8 cellular contexts compared by ENCODE assay signal in genomic region chr14:63308723-63309317, GRCh38. TPM values are rescaled to one million over a fixed set of nuclear protein-coding genes. Genes with fewer than 3 reads are reported as not detected.
DNase-seq lines count a peak whose midpoint lies in the region; ATAC-seq, FAIRE-seq and TF ChIP-seq lines count a peak whose summit lies in the region.

No MANE protein-coding gene starts in this region.

- H3K27me3 ChIP-seq in astrocyte (ENCODE audit: insufficient read depth, low read length) = no peaks in the 10 kb centered on the region

- H3K36me3 Mint-ChIP-seq in astrocyte (ENCODE audit: low read depth, unreplicated experiment) (no peaks in the 10 kb centered on the region), osteocyte (ENCODE audit: unreplicated experiment) (no peaks in the 10 kb centered on the region)
- no peaks in the 10 kb centered on the region for H3K36me3 Mint-ChIP-seq in activated CD8-positive, alpha-beta memory T cell treated with anti-CD3 and anti-CD28 coated beads, Interleukin-2, amount 10 ng/mL, durations not matched to agents 7 days and 5 days

- no peak overlapping the region for H2AFZ ChIP-seq in astrocyte (ENCODE audit: low read depth, low read length)

- no peak for TF ChIP-seq EP300 in Ishikawa (IDR thresholded peaks at IDR 0.05; ENCODE audit: borderline replicate concordance)

- CTCF ChIA-PET in activated CD8-positive, alpha-beta memory T cell treated with anti-CD3 and anti-CD28 coated beads, Interleukin-2, amount 10 ng/mL, durations not matched to agents 7 days and 5 days (lab: Charles Lee) = interaction anchor here (1.4 kb wide), 1 partner anchor 25 kb away, joined by 7 read pairs; no protein-coding TSS in a partner anchor

- ATAC-seq in activated CD8-positive, alpha-beta memory T cell treated with anti-CD3 and anti-CD28 coated beads, Interleukin-2, amount 10 ng/mL, durations not matched to agents 7 days and 5 days = no peak
- ATAC-seq in GM21390 (IDR thresholded peaks at IDR 0.05; ENCODE audit: unreplicated experiment) = no peak
- no peak for ATAC-seq in sciatic nerve

- H3K9me3 Mint-ChIP-seq in astrocyte (ENCODE audit: unreplicated experiment) (no peaks in the 10 kb centered on the region), osteocyte (ENCODE audit: unreplicated experiment) (no peaks in the 10 kb centered on the region)
- H3K9me3 Mint-ChIP-seq in activated CD8-positive, alpha-beta memory T cell treated with anti-CD3 and anti-CD28 coated beads, Interleukin-2, amount 10 ng/mL, durations not matched to agents 7 days and 5 days (ENCODE audit: low read depth) = no peaks in the 10 kb centered on the region

- peak; percentile 43 for TF ChIP-seq RAD21 in Ishikawa (IDR thresholded peaks at IDR 0.05; ENCODE audit: low read depth)

- no peak overlapping the region for H3K4me3 ChIP-seq in astrocyte (ENCODE audit: insufficient read depth, low read depth, low read length)

- no peak overlapping the region for H3K9ac ChIP-seq in astrocyte (ENCODE audit: low read length)

- H3K79me2 ChIP-seq in astrocyte (ENCODE audit: insufficient read depth, low read length) = no peaks in the 10 kb centered on the region

- H3K36me3 ChIP-seq in astrocyte (ENCODE audit: insufficient read depth, low read length) = no peaks in the 10 kb centered on the region

- H3K9me3 ChIP-seq in astrocyte (ENCODE audit: insufficient read depth, low read depth, low read length) = no peaks in the 10 kb centered on the region

- no peak for FAIRE-seq in astrocyte (lab: Jason Lieb, UNC)

- H3K27ac ChIP-seq in astrocyte (ENCODE audit: low read depth, low read length) = no peak overlapping the region

- H3K27me3 Mint-ChIP-seq in astrocyte (ENCODE audit: low read depth, unreplicated experiment) = no peaks in the 10 kb centered on the region
- H3K27me3 Mint-ChIP-seq in osteocyte (ENCODE audit: unreplicated experiment) = peaks cover 33% of the 10 kb centered on the region
- H3K27me3 Mint-ChIP-seq in activated CD8-positive, alpha-beta memory T cell treated with anti-CD3 and anti-CD28 coated beads, Interleukin-2, amount 10 ng/mL, durations not matched to agents 7 days and 5 days = peaks cover 31% of the 10 kb centered on the region

- no peak overlapping the region for H3K4me2 ChIP-seq in astrocyte (ENCODE audit: low read length)

- H3K4me1 Mint-ChIP-seq in astrocyte (ENCODE audit: low read depth, unreplicated experiment) = peaks cover 8% of the 10 kb centered on the region
- no peaks in the 10 kb centered on the region for H3K4me1 Mint-ChIP-seq in osteocyte (ENCODE audit: unreplicated experiment)
- H3K4me1 Mint-ChIP-seq in activated CD8-positive, alpha-beta memory T cell treated with anti-CD3 and anti-CD28 coated beads, Interleukin-2, amount 10 ng/mL, durations not matched to agents 7 days and 5 days = no peaks in the 10 kb centered on the region

- no peaks in the 10 kb centered on the region for H4K20me1 ChIP-seq in astrocyte (ENCODE audit: insufficient read depth, low read length)

- no peaks in the 10 kb centered on the region for H3K4me1 ChIP-seq in astrocyte (ENCODE audit: insufficient read depth, low read length)

- intact Hi-C loops in sciatic nerve (cut with DNase I) = no loop called here

- peak; percentile 62 for TF ChIP-seq CTCF in astrocyte (IDR thresholded peaks at IDR 0.05; ENCODE audit: insufficient read depth, low read depth, low read length)
- TF ChIP-seq CTCF in osteocyte (IDR thresholded peaks at IDR 0.05) = peak; percentile 56

- H3K27ac Mint-ChIP-seq in astrocyte (ENCODE audit: unreplicated experiment) (peak overlapping the region; percentile 15), osteocyte (ENCODE audit: unreplicated experiment) (no peak overlapping the region)
- no peak overlapping the region for H3K27ac Mint-ChIP-seq in activated CD8-positive, alpha-beta memory T cell treated with anti-CD3 and anti-CD28 coated beads, Interleukin-2, amount 10 ng/mL, durations not matched to agents 7 days and 5 days

- DNase-seq in NCI-H82 (lab: John Stamatoyannopoulos, UW) (peak; percentile 58), NCI-H82 treated with DMSO at 0.1 percent for 48 hours (lab: John Stamatoyannopoulos, UW; ENCODE audit: unreplicated experiment) (no peak), astrocyte (ENCODE audit: low read depth) (no peak), osteocyte (ENCODE audit: extremely low spot score, unreplicated experiment) (no peak), sciatic nerve (ENCODE audit: low spot score) (no peak)
- no peak for DNase-seq in activated CD8-positive, alpha-beta memory T cell treated with anti-CD3 and anti-CD28 coated beads, Interleukin-2, amount 10 ng/mL, durations not matched to agents 7 days and 5 days

- H3K4me3 Mint-ChIP-seq in astrocyte (ENCODE audit: unreplicated experiment) (no peak overlapping the region), osteocyte (ENCODE audit: unreplicated experiment) (no peak overlapping the region)
- H3K4me3 Mint-ChIP-seq in activated CD8-positive, alpha-beta memory T cell treated with anti-CD3 and anti-CD28 coated beads, Interleukin-2, amount 10 ng/mL, durations not matched to agents 7 days and 5 days = no peak overlapping the region

TF ChIP-seq in Ishikawa, 13 proteins besides CTCF, POLR2A, EP300 and RAD21:
- TF ChIP-seq ZBTB7A (IDR thresholded peaks at IDR 0.05; ENCODE audit: low read depth) = no peak
- TF ChIP-seq EGR1 (IDR thresholded peaks at IDR 0.05) = no peak
- TF ChIP-seq TEAD4 (IDR thresholded peaks at IDR 0.05) = peak; percentile 35; the same call in 1 of the 2 replicates

RNA-seq across cellular contexts. Expression of gene GPHB5, which starts 9.9 kb away (rescaled TPM):
- total RNA-seq in astrocyte (not detected in 2 replicates), osteocyte (not detected in 2 replicates), sciatic nerve (not detected)
- not detected for total RNA-seq in activated CD8-positive, alpha-beta memory T cell treated with anti-CD3 and anti-CD28 coated beads, Interleukin-2, amount 10 ng/mL, durations not matched to agents 7 days and 5 days
